Comparison of ENCODE assay signal across 8 cellular contexts in the genomic region with DNA sequence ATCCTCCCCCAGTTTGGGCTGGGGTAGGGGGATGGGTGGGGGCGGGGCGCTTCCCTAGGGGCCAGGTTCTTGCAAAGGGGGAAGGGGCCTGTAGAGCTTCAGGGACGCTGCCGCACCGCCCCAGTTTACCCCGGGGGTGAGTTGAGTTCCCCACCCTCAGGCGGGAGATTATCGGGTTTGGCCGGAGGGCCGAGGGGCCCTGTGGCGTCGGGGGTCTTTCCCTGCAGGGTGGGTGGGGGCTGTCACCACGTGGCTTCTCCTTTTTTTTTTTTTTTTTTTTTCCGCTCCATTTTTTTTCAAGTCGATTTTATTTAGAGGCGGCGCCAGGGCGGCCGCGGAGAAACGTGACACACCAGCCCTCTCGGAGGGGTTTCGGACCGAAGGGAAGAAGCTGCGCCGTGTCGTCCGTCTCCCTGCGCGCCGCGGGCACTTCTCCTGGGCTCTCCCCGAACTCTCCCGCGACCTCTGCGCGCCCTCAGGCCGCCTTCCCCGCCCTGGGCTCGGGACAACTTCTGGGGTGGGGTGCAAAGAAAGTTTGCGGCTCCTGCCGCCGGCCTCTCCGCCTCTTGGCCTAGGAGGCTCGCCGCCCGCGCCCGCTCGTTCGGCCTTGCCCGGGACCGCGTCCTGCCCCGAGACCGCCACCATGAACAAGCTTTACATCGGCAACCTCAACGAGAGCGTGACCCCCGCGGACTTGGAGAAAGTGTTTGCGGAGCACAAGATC. TPM values are rescaled to one million over a fixed set of nuclear protein-coding genes. Genes with fewer than 3 reads are reported as not detected.
DNase-seq lines count a peak whose midpoint lies in the region; ATAC-seq, FAIRE-seq and TF ChIP-seq lines count a peak whose summit lies in the region.

A gene (plus strand): TSS at position 283 of the 724 bp plus-strand sequence. CDS start 361 bp downstream, at position 644.

- H2AK5ac ChIP-seq in mesendoderm (ENCODE audit: low read length), result peak within 1 kb of the TSS; percentile 59

- RAD21 ChIA-PET in GM12878 (lab: Charles Lee; ENCODE audit: unreplicated experiment), result interaction anchor here (1.0 to 1.6 kb wide), 2 partner anchors 11 to 82 kb away, joined by 3 read pairs; no protein-coding TSS in a partner anchor

- no peaks in the 10 kb centered on the region for H3K79me2 ChIP-seq in GM12878 (ENCODE audit: control insufficient read depth, insufficient read depth, low read length)
- H3K79me2 ChIP-seq in mesendoderm (ENCODE audit: control insufficient read depth, insufficient read depth, low read length), result peaks cover 44% of the 10 kb centered on the region

- in situ Hi-C loops in GM12878 (cut with MboI), result no loop called here

- TF ChIP-seq POLR2A in GM12878 (IDR thresholded peaks at IDR 0.05; ENCODE audit: low read depth, low read length), result no peak
- no peak for TF ChIP-seq POLR2A in GM12892 (IDR thresholded peaks at IDR 0.05; ENCODE audit: low read depth, low read length)

- POLR2A ChIA-PET in GM12878 (lab: Charles Lee), result interaction anchor here (0.7 kb wide), 2 partner anchors 8 to 88 kb away, joined by 4 to 9 read pairs; no protein-coding TSS in a partner anchor

- H3K4me2 ChIP-seq in GM12878 (ENCODE audit: control insufficient read depth, insufficient read depth), result peak within 1 kb of the TSS; percentile 81
- H3K4me2 ChIP-seq in mesendoderm (ENCODE audit: low read length), result peak within 1 kb of the TSS; percentile 88

- no peaks in the 10 kb centered on the region for H3K79me1 ChIP-seq in mesendoderm (ENCODE audit: low read length)

- H3K56ac ChIP-seq in mesendoderm (ENCODE audit: low read length), result peak within 1 kb of the TSS; percentile 95

- H3K4me1 ChIP-seq in GM12878 (ENCODE audit: control insufficient read depth, insufficient read depth, low read length) (peaks cover 4% of the 10 kb centered on the region; the same call in 1 of the 2 replicates), mesendoderm (ENCODE audit: control insufficient read depth, low read depth, low read length) (no peaks in the 10 kb centered on the region)

- SMC1A ChIA-PET in GM12878 (lab: Charles Lee; ENCODE audit: uncharacterized antibody, unreplicated experiment), result no interaction called here

- H2BK120ac ChIP-seq in mesendoderm (ENCODE audit: low read depth, low read length), result peak within 1 kb of the TSS; percentile 100

- H3K36me3 ChIP-seq in GM12878 (ENCODE audit: control insufficient read depth in 2 of 2, insufficient read depth in 2 of 2, low read length in 1 of 2), result no peaks in the 10 kb centered on the region
- H3K36me3 ChIP-seq in mesendoderm (ENCODE audit: control insufficient read depth, insufficient read depth, low read length), result no peaks in the 10 kb centered on the region

- H3K18ac ChIP-seq in mesendoderm (ENCODE audit: low read length), result peak within 1 kb of the TSS; percentile 100

- H3K4me3 ChIP-seq in GM12864 (ENCODE audit: low read depth, low read length) (peak within 1 kb of the TSS; percentile 51), GM12878 (peak within 1 kb of the TSS; percentile 53), mesendoderm (ENCODE audit: low read length) (peak within 1 kb of the TSS; percentile 81)

- H2AFZ ChIP-seq in GM12878 (ENCODE audit: control insufficient read depth, low read depth, low read length), result peak within 1 kb of the TSS; percentile 44

- no peaks in the 10 kb centered on the region; the same call in 1 of the 2 replicates for H4K20me1 ChIP-seq in GM12878 (ENCODE audit: control insufficient read depth, insufficient read depth)

- H3K9me3 ChIP-seq in GM12878 (replicated peaks; ENCODE audit: control insufficient read depth, insufficient read depth, low read length), result no peaks in the 10 kb centered on the region

- TF ChIP-seq CTCF in GM12864 (IDR thresholded peaks at IDR 0.05; ENCODE audit: low read depth, low read length, missing control alignments) (no peak), GM12878 (IDR thresholded peaks at IDR 0.05 in 2 of 3, conservative IDR thresholded peaks at IDR 0.05 in 1 of 3; ENCODE audit: control insufficient read depth in 2 of 3, extremely low read depth in 1 of 3, insufficient read depth in 1 of 3, low read depth in 3 of 3, low read length in 3 of 3) (no peak)

- peak within 1 kb of the TSS; percentile 99 for H2BK15ac ChIP-seq in mesendoderm (replicated peaks; ENCODE audit: low read depth)

- no peak for TF ChIP-seq EP300 in GM12878 (IDR thresholded peaks at IDR 0.05; ENCODE audit: borderline replicate concordance in 1 of 2, control insufficient read depth in 1 of 2, low read depth in 2 of 2, low read length in 2 of 2)

- H2BK5ac ChIP-seq in mesendoderm (ENCODE audit: low read length), result peak within 1 kb of the TSS; percentile 94

- H3K27ac ChIP-seq in GM12878 (ENCODE audit: control insufficient read depth, insufficient read depth), result no peak within 1 kb of the TSS
- H3K27ac ChIP-seq in mesendoderm (ENCODE audit: low read depth, low read length), result peak within 1 kb of the TSS; percentile 100

- BruUV-seq in GM12878 (replicated peaks; lab: Mats Ljungman, UMichigan), result no TSS peak

- no peak for DNase-seq in GM12864 (ENCODE audit: low read depth)
- peak; percentile 74 for DNase-seq in NCI-H82 treated with DMSO at 0.1 percent for 48 hours (lab: John Stamatoyannopoulos, UW; ENCODE audit: unreplicated experiment)
- no peak for DNase-seq in GM12878 (ENCODE audit: low read depth, low spot score)
- peak; percentile 94 for DNase-seq in mesendoderm
- DNase-seq in GM12892 (ENCODE audit: insufficient read length), result no peak
- DNase-seq in T-helper 9 cell, result no peak

- peak within 1 kb of the TSS; percentile 100 for H3K4ac ChIP-seq in mesendoderm (ENCODE audit: low read depth, low read length)

- peak within 1 kb of the TSS; percentile 99 for H3K23ac ChIP-seq in mesendoderm (ENCODE audit: low read length)

- CTCF ChIA-PET in GM12878 (lab: Yijun Ruan, JAX), result no interaction called here

- H4K5ac ChIP-seq in mesendoderm (ENCODE audit: low read length), result no peak within 1 kb of the TSS

- intact Hi-C loops in GM12878 (cut with micrococcal nuclease; ENCODE audit: unreplicated experiment), result no loop called here

- no peak for TF ChIP-seq RAD21 in GM12878 (IDR thresholded peaks at IDR 0.05; ENCODE audit: insufficient read depth, low read depth, low read length)

- peak; percentile 54 for ATAC-seq in GM12878
- no peak for ATAC-seq in HG03108 (IDR thresholded peaks at IDR 0.05; ENCODE audit: unreplicated experiment)
- ATAC-seq in GM18867 (IDR thresholded peaks at IDR 0.05; ENCODE audit: unreplicated experiment), result no peak

- H4K8ac ChIP-seq in mesendoderm (ENCODE audit: low read depth, low read length), result peak within 1 kb of the TSS; percentile 99

- H3K9ac ChIP-seq in GM12878 (ENCODE audit: control insufficient read depth, insufficient read depth, low read length) (no peak within 1 kb of the TSS), mesendoderm (ENCODE audit: low read length) (peak within 1 kb of the TSS; percentile 95)

- H3K27me3 ChIP-seq in GM12878 (replicated peaks in 1 of 2; ENCODE audit: control insufficient read depth in 2 of 2, insufficient read depth in 2 of 2, low read length in 1 of 2), result peaks cover 17 to 23% of the 10 kb centered on the region in 2 experiments
- H3K27me3 ChIP-seq in mesendoderm (ENCODE audit: insufficient read depth, low read length, poor library complexity), result no peaks in the 10 kb centered on the region

- 7% methylated on average over 48 of the region's 62 CpGs for WGBS in GM12878 (ENCODE audit: insufficient coverage, insufficient replicate concordance, low lambda C conversion rate, missing lambda C conversion rate)
- WGBS in mesendoderm (ENCODE audit: extremely low coverage, insufficient coverage, low lambda C conversion rate), result no CpG with 5 or more reads among the region's 62 CpGs

- FAIRE-seq in GM12878 (lab: Jason Lieb, UNC) (no peak), GM12892 (lab: Jason Lieb, UNC) (no peak)

TF ChIP-seq in GM12878, 131 proteins besides CTCF, POLR2A, EP300 and RAD21:
- peak; percentile 88 for TF ChIP-seq SUZ12 (IDR thresholded peaks at IDR 0.05; ENCODE audit: unreplicated experiment)
- peak; percentile 78 to 85; a peak in 3 of 4 replicates for TF ChIP-seq BHLHE40 (IDR thresholded peaks at IDR 0.05; ENCODE audit: borderline replicate concordance in 1 of 2, low read depth in 2 of 2, low read length in 1 of 2)
- TF ChIP-seq NRF1 (conservative IDR thresholded peaks at IDR 0.05; ENCODE audit: low read depth, low read length), result no peak
- TF ChIP-seq BMI1 (IDR thresholded peaks at IDR 0.05; ENCODE audit: borderline replicate concordance), result 0 out of 2 replicates have a peak, but pooled peaks have one; percentile 38
- no peak for TF ChIP-seq MTA2 (IDR thresholded peaks at IDR 0.05; ENCODE audit: low read depth)
- peak; percentile 57 for TF ChIP-seq ZNF384 (IDR thresholded peaks at IDR 0.05; ENCODE audit: borderline replicate concordance, low read depth, low read length)

RNA-seq across cellular contexts. Expression of the gene that starts here (rescaled TPM):
- 39.8 and 44.7 TPM in 2 replicates for total RNA-seq in GM12878 (2013; cell fraction: nucleolus; rRNA removed)
- total RNA-seq in GM12878 (2014; rRNA removed) (0.05 and 0.11 TPM in 2 replicates), GM12878 (2014; rRNA removed; fragmentation: Illumina TruSeq; extraction: Trizol) (0.09 and 0.13 TPM in 2 replicates), GM12878 (2021) (1.2 and 2.4 TPM in 2 replicates)
- polyA plus RNA-seq in GM12878 (2011; ENCODE audit: low read depth), result 0.13 TPM
- polyA plus RNA-seq in GM12878 (2011; rRNA removed) (0.07 and 0.08 TPM in 2 replicates), GM12878 (2014; fragmentation: Illumina TruSeq; extraction: Trizol) (0.15 and 0.17 TPM in 2 replicates), GM12878 (2014; fragmentation: Nextera tagmentation; extraction: Ambion mirVana) (under 1 TPM in 1 of 2 experiments, not detected in 1; 0.04 TPM), GM12878 (2014; rRNA removed) (0.09 and 0.28 TPM in 2 replicates), GM12878 (2016; fragmentation: Nextera tagmentation; extraction: Ambion mirVana) (under 1 TPM; 0.08 to 0.35 TPM)
- 0.07 and 0.16 TPM in 2 replicates for polyA plus RNA-seq in GM12878 (2011; cell fraction: cytosol; rRNA removed)
- polyA plus RNA-seq in GM12878 (2011; cell fraction: nucleus; rRNA removed), result 0.20 and 0.61 TPM in 2 replicates
- 0.31 and 0.41 TPM in 2 replicates for polyA plus RNA-seq in GM12878 (2012)
- polyA minus RNA-seq in GM12878 (2011; rRNA and poly(A)+ RNA removed), result 0.15 TPM in 2 replicates
- polyA minus RNA-seq in GM12878 (2011; cell fraction: cytosol; rRNA and poly(A)+ RNA removed), result 0.10 TPM in 1 of 2 replicates, not detected in the other
- polyA minus RNA-seq in GM12878 (2011; cell fraction: nucleus; rRNA and poly(A)+ RNA removed), result under 0.01 and 0.10 TPM in 2 replicates
- polyA plus RNA-seq in mesendoderm (2013, experiment 1 of 2), result 132 TPM
- polyA plus RNA-seq in mesendoderm (2013, experiment 2 of 2), result 142 TPM
- 0.74 TPM for polyA plus RNA-seq in GM12892 (2012; ENCODE audit: missing spikeins)

Comparison
In these comparisons a context has a peak if more than half of its experiments do, and no peak if none do; other contexts are left out.
1. DNase-seq: peak in NCI-H82 treated with DMSO at 0.1 percent for 48 hours (single experiment) and mesendoderm (single experiment); none in GM12864 (single experiment), GM12878 (single experiment), GM12892 (single experiment) and T-helper 9 cell (single experiment).
2. Peak in every context shown above with its lines, with median percentiles within 50 percentile points of each other: H3K4me3 ChIP-seq.